8 cellular contexts compared by ENCODE assay signal in genomic region chr7:86814980-86815379, GRCh38.
DNase-seq lines count a peak whose midpoint lies in the region; ATAC-seq, FAIRE-seq and TF ChIP-seq lines count a peak whose summit lies in the region.

No MANE protein-coding gene starts in this region.

- intact Hi-C loops in K562 (cut with micrococcal nuclease), result loop anchor here (1.0 to 10.0 kb wide), 3 partner anchors 220 to 1780 kb away; no protein-coding TSS in a partner anchor

- in situ Hi-C loops in K562 (cut with MboI), result no loop called here

- H3K9me1 ChIP-seq in K562 (ENCODE audit: control insufficient read depth, insufficient read depth, low read length), result no peaks in the 10 kb centered on the region

- 0% methylated on average over 4 of the region's 4 CpGs for WGBS in K562 (ENCODE audit: insufficient coverage, low coverage, missing lambda C conversion rate)
- 12 to 21% methylated on average over 4 of the region's 4 CpGs for WGBS in gastroesophageal sphincter (ENCODE audit: low coverage in 1 of 2), 2 donors

- no peaks in the 10 kb centered on the region for H3K4me1 Mint-ChIP-seq in nephron

- H3K9me3 Mint-ChIP-seq in nephron, result no peaks in the 10 kb centered on the region

- peak; percentile 30 to 68; a peak in 3 of 4 replicates for TF ChIP-seq RAD21 in K562 (CRISPR knock-in tag; conservative IDR thresholded peaks at IDR 0.05 in 1 of 2, IDR thresholded peaks at IDR 0.05 in 1 of 2)

- CTCF ChIA-PET in K562 (lab: Yijun Ruan, JAX; ENCODE audit: low intra/inter-chr PET ratio), result interaction anchor here (1.0 kb wide), 1 partner anchor 923 kb away, joined by 4 read pairs; no protein-coding TSS in a partner anchor

- peak; percentile 89 for FAIRE-seq in K562 (lab: Jason Lieb, UNC)

- H3K9me3 ChIP-seq in K562 (replicated peaks; ENCODE audit: control insufficient read depth, insufficient read depth, low read depth, low read length), result no peaks in the 10 kb centered on the region
- no peaks in the 10 kb centered on the region for H3K9me3 ChIP-seq in gastroesophageal sphincter

- no peak for TF ChIP-seq EP300 in K562 (IDR thresholded peaks at IDR 0.05; ENCODE audit: low read length)
- TF ChIP-seq EP300 in gastroesophageal sphincter (IDR thresholded peaks at IDR 0.05), result no peak

- TF ChIP-seq CTCF in K562 (IDR thresholded peaks at IDR 0.05 in 2 of 3, conservative IDR thresholded peaks at IDR 0.05 in 1 of 3; ENCODE audit: insufficient read depth in 2 of 3, low read depth in 1 of 3, low read length in 3 of 3) (peak; percentile 56 to 60 (median 58); a peak in 5 of 6 replicates), nephron (IDR thresholded peaks at IDR 0.05; ENCODE audit: unreplicated experiment in 3 of 3) (peak; percentile 54 to 56 (median 56)), gastroesophageal sphincter (IDR thresholded peaks at IDR 0.05) (no peak)

- no peak for TF ChIP-seq POLR2A in K562 (conservative IDR thresholded peaks at IDR 0.05)
- TF ChIP-seq POLR2A in gastroesophageal sphincter (IDR thresholded peaks at IDR 0.05), result no peak

- H3K4me3 ChIP-seq in K562 (no peak overlapping the region), gastroesophageal sphincter (no peak overlapping the region)

- H3K27ac Mint-ChIP-seq in nephron, result no peak overlapping the region

- no peaks in the 10 kb centered on the region for H4K20me1 ChIP-seq in K562 (replicated peaks; ENCODE audit: control insufficient read depth, insufficient read depth, low read length)

- POLR2A ChIA-PET in K562 (lab: Yijun Ruan, JAX), result interaction anchor here (0.6 to 1.0 kb wide), 2 partner anchors 14 to 49 kb away, joined by 3 to 4 read pairs; no protein-coding TSS in a partner anchor

- H3K4me2 ChIP-seq in K562 (ENCODE audit: insufficient read depth, low read length), result no peak overlapping the region

- H2AFZ ChIP-seq in K562 (ENCODE audit: low read depth, low read length), result no peak overlapping the region

- no peak overlapping the region for H3K9ac ChIP-seq in K562 (ENCODE audit: insufficient read depth in 1 of 2, low read depth in 2 of 2, low read length in 2 of 2)

- no peaks in the 10 kb centered on the region for H3K79me2 ChIP-seq in K562 (ENCODE audit: control insufficient read depth, insufficient read depth, low read length)

- H3K4me3 Mint-ChIP-seq in nephron, result no peak overlapping the region

- peak; percentile 7 for DNase-seq in SIG-M5 treated with dmso at 0.1 percent for 504 hours (lab: John Stamatoyannopoulos, UW; ENCODE audit: unreplicated experiment)
- no peak for DNase-seq in SIG-M5 (lab: John Stamatoyannopoulos, UW)
- DNase-seq in NCI-H1105 (lab: John Stamatoyannopoulos, UW), result peak; percentile 12
- DNase-seq in K562 (ENCODE audit: extremely low read depth in 1 of 4, low spot score in 3 of 4), result peak; percentile 27 to 38 (median 34)

- H3K27me3 ChIP-seq in K562 (ENCODE audit: control insufficient read depth in 2 of 2, insufficient read depth in 2 of 2, low read length in 2 of 2) (no peaks in the 10 kb centered on the region), gastroesophageal sphincter (no peaks in the 10 kb centered on the region)

- ATAC-seq in K562 (peak; percentile 79), HG03469 (IDR thresholded peaks at IDR 0.05; ENCODE audit: unreplicated experiment) (no peak), gastroesophageal sphincter (no peak), HG03280 (IDR thresholded peaks at IDR 0.05; ENCODE audit: unreplicated experiment) (no peak)

- no peaks in the 10 kb centered on the region for H3K36me3 ChIP-seq in K562 (ENCODE audit: control insufficient read depth, insufficient read depth, low read length)
- H3K36me3 ChIP-seq in gastroesophageal sphincter, result no peaks in the 10 kb centered on the region

- H3K27ac ChIP-seq in K562 (ENCODE audit: extremely low read depth, low read depth, low read length) (no peak overlapping the region), gastroesophageal sphincter (no peak overlapping the region)

- H3K4me1 ChIP-seq in K562 (replicated peaks in 1 of 2; ENCODE audit: control insufficient read depth in 2 of 2, insufficient read depth in 2 of 2, low read length in 2 of 2), result no peaks in the 10 kb centered on the region
- no peaks in the 10 kb centered on the region for H3K4me1 ChIP-seq in gastroesophageal sphincter

- no peaks in the 10 kb centered on the region for H3K27me3 Mint-ChIP-seq in nephron (ENCODE audit: low read depth)

- no TSS peak for BruUV-seq in K562 (replicated peaks; lab: Mats Ljungman, UMichigan)

- no peaks in the 10 kb centered on the region for H3K36me3 Mint-ChIP-seq in nephron (ENCODE audit: low read depth)

TF ChIP-seq in K562, 482 proteins besides CTCF, POLR2A, EP300 and RAD21:
- no peak for TF ChIP-seq GTF2A2 (tag; IDR thresholded peaks at IDR 0.05)
- TF ChIP-seq VEZF1 (CRISPR knock-in tag; IDR thresholded peaks at IDR 0.05), result peak; percentile 27; the same call in 1 of the 2 replicates
- peak; percentile 25; the same call in 1 of the 2 replicates for TF ChIP-seq SMC3 (conservative IDR thresholded peaks at IDR 0.05; ENCODE audit: insufficient read depth, low read depth, low read length)
- no peak for TF ChIP-seq ADNP (tag; IDR thresholded peaks at IDR 0.05)
- TF ChIP-seq CREM (IDR thresholded peaks at IDR 0.05; ENCODE audit: low read depth), result peak; percentile 47

Comparison
In these comparisons a context has a peak if more than half of its experiments do, and no peak if none do; other contexts are left out.
1. CTCF ChIP-seq: peak in K562 (3 of 3) and nephron (3 of 3); none in gastroesophageal sphincter (0 of 4).